Comparison of ENCODE assay signal across 17 cellular contexts in genomic region chr6:18414102-18414501, GRCh38. TPM values are rescaled to one million over a fixed set of nuclear protein-coding genes. Genes with fewer than 3 reads are reported as not detected.
DNase-seq lines count a peak whose midpoint lies in the region; ATAC-seq and TF ChIP-seq lines count a peak whose summit lies in the region.
"Had no signal": no experiment of that assay in that cellular context is flagged by ENCODE, and none has a peak within 500 bp of the region (broad histone marks: within the 10 kb centered on the region; RNA-seq: fewer than 3 reads in every experiment).

No MANE protein-coding gene starts in this region.

- H3K27me3 Mint-ChIP-seq in CD14-positive monocyte (ENCODE audit: low read depth in 3 of 3), result peaks cover 0 to 1% (median 0%) of the 10 kb centered on the region in 3 donors
- H3K27me3 Mint-ChIP-seq: CD4-positive, alpha-beta T cell; CD8-positive, alpha-beta memory T cell had no signal

- no peak overlapping the region for H3K9ac ChIP-seq in OCI-LY3 (ENCODE audit: low read length)

- TF ChIP-seq POLR2A in thyroid gland (IDR thresholded peaks at IDR 0.05), result no peak

- H3K4me1 Mint-ChIP-seq in CD14-positive monocyte, result peaks cover 58% of the 10 kb centered on the region
- H3K4me1 Mint-ChIP-seq: CD8-positive, alpha-beta memory T cell had no signal

- H2AFZ ChIP-seq in OCI-LY3 (ENCODE audit: low read depth, low read length), result no peak overlapping the region

- peaks cover 98% of the 10 kb centered on the region for H3K79me2 ChIP-seq in OCI-LY3 (ENCODE audit: low read length)

- DNase-seq in CD14-positive monocyte (ENCODE audit: low spot score) (no peak), psoas muscle (no peak), thyroid gland (no peak), 8988T (no peak), NCI-H774 (lab: John Stamatoyannopoulos, UW) (no peak), iPS-NIHi7 (ENCODE audit: extremely low spot score) (no peak)
- DNase-seq: C1 segment of cervical spinal cord; CD4-positive, alpha-beta T cell; CD8-positive, alpha-beta memory T cell; DMS53; DMS79 treated with DMSO at 0.1 percent for 48 hours; GF-D8; GOT3; HFFc6 had no signal

- ATAC-seq in psoas muscle, result no peak

- H3K36me3 Mint-ChIP-seq in CD14-positive monocyte, result peaks cover 59 to 66% of the 10 kb centered on the region in 2 donors

- 65 to 72% (median 67%) methylated on average over 1 of the region's 1 CpG for WGBS in psoas muscle, 3 donors
- WGBS in thyroid gland, 2 donors, result 82 to 86% methylated on average over 1 of the region's 1 CpG

- no peak overlapping the region for H3K4me3 ChIP-seq in OCI-LY3 (ENCODE audit: low read length)
- H3K4me3 ChIP-seq in psoas muscle, result no peak overlapping the region
- H3K4me3 ChIP-seq in thyroid gland (replicated peaks in 1 of 3), result no peak overlapping the region
- H3K4me3 ChIP-seq: HAP-1 had no signal

- H3K4me1 ChIP-seq in OCI-LY3 (ENCODE audit: low read length) (peaks cover 44% of the 10 kb centered on the region), psoas muscle (peaks cover 73% of the 10 kb centered on the region), thyroid gland (peaks cover 52 to 60% of the 10 kb centered on the region in 2 donors)
- H3K4me1 ChIP-seq: HAP-1 had no signal

- H3K36me3 ChIP-seq in OCI-LY3 (replicated peaks; ENCODE audit: low read depth, low read length) (peaks cover 63% of the 10 kb centered on the region), psoas muscle (ENCODE audit: insufficient read depth in 1 of 2, low read depth in 1 of 2) (peaks cover 0 to 7% of the 10 kb centered on the region in 2 donors), thyroid gland (no peaks in the 10 kb centered on the region)
- H3K36me3 ChIP-seq: HAP-1 had no signal

- TF ChIP-seq CTCF in CD14-positive monocyte (IDR thresholded peaks at IDR 0.05) (no peak), OCI-LY3 (IDR thresholded peaks at IDR 0.05; ENCODE audit: low read depth, low read length) (no peak), psoas muscle (IDR thresholded peaks at IDR 0.05) (no peak), thyroid gland (IDR thresholded peaks at IDR 0.05) (no peak)

- peak overlapping the region; percentile 54; the same call in 1 of the 2 replicates for H3K4me2 ChIP-seq in OCI-LY3 (ENCODE audit: low read length)

- H4K20me1 ChIP-seq in OCI-LY3 (ENCODE audit: insufficient read depth, low read length), result peaks cover 88% of the 10 kb centered on the region

- intact Hi-C loops in CD14-positive monocyte (cut with micrococcal nuclease), result no loop called here
- intact Hi-C loops in psoas muscle (cut with DNase I), result no loop called here
- intact Hi-C loops in thyroid gland (cut with DNase I), result no loop called here

- H3K27me3 ChIP-seq in OCI-LY3 (ENCODE audit: low read depth, low read length) (no peaks in the 10 kb centered on the region), psoas muscle (ENCODE audit: insufficient read depth in 3 of 3, low read length in 2 of 3) (no peaks in the 10 kb centered on the region), thyroid gland (no peaks in the 10 kb centered on the region)

- H3K9me3 ChIP-seq in OCI-LY3 (ENCODE audit: insufficient read depth, low read length), result no peaks in the 10 kb centered on the region
- H3K9me3 ChIP-seq in psoas muscle, result no peaks in the 10 kb centered on the region
- H3K9me3 ChIP-seq in thyroid gland, result no peaks in the 10 kb centered on the region
- H3K9me3 ChIP-seq: HAP-1 had no signal

- H3K4me3 Mint-ChIP-seq in CD14-positive monocyte, result no peak overlapping the region
- H3K4me3 Mint-ChIP-seq: CD4-positive, alpha-beta T cell; CD8-positive, alpha-beta memory T cell; HFFc6 had no signal

- peaks cover 0 to 3% (median 0%) of the 10 kb centered on the region in 7 donors for H3K9me3 Mint-ChIP-seq in CD14-positive monocyte
- H3K9me3 Mint-ChIP-seq: HFFc6 had no signal

- H3K27ac Mint-ChIP-seq in CD14-positive monocyte, result peak overlapping the region; percentile 82 to 94 (median 90)
- H3K27ac Mint-ChIP-seq: CD4-positive, alpha-beta T cell; HFFc6 had no signal

- H3K27ac ChIP-seq in OCI-LY3 (ENCODE audit: low read length) (no peak overlapping the region), psoas muscle (peak overlapping the region; percentile 88), thyroid gland (peak overlapping the region; percentile 82 to 94 (median 89))

RNA-seq across cellular contexts. Expression of gene RNF144B, which starts 27.0 kb away (rescaled TPM):
- polyA plus RNA-seq in CD14-positive monocyte (10 to 100 TPM; 25.6 to 27.9 TPM), psoas muscle (10 to 100 TPM in 1 of 3 donors, 1 to 10 TPM in 2; 6.0 to 34.5 (median 7.9) TPM)
- total RNA-seq in psoas muscle (10 to 100 TPM; 33.6 to 94.9 (median 65.4) TPM), thyroid gland (100 to 1,000 TPM in 2 of 4 donors, 10 to 100 TPM in 2; 67.3 to 143 (median 114) TPM)
- total RNA-seq: G401 had no signal
